Comparison of ENCODE assay signal across 1 cellular context in the genomic region with DNA sequence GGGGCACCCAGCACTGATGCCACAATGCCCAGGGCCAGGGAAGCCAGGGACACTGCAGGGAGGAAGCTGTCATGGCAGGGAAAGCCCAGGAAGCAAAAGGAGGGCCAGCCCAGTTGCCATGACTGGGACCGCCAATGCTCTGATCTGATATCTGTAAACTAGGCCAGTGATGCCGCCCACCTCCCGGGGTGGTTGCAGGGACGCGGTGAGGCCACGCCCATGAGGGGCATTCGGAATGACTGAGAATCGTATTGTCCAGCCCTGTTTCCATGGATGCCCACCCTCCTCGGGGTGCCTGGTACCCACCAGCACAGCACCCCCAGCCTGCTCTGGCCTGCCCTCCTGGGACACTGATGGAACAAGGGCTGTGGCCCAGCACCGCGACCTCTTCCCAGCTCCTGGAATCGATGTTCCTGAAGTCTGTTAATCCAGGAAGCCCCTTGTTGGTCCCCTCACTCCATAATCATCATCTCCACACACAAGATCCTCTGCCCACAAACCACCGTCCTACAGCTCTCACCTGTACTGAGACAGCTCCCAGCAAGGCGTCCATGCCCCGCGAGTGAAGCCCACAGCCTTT.
TF ChIP-seq lines count a peak whose summit lies in the region.

No MANE protein-coding gene starts in this region.

TF ChIP-seq in H1, 55 proteins besides CTCF, POLR2A, EP300 and RAD21:
- TF ChIP-seq, protein P1, sequence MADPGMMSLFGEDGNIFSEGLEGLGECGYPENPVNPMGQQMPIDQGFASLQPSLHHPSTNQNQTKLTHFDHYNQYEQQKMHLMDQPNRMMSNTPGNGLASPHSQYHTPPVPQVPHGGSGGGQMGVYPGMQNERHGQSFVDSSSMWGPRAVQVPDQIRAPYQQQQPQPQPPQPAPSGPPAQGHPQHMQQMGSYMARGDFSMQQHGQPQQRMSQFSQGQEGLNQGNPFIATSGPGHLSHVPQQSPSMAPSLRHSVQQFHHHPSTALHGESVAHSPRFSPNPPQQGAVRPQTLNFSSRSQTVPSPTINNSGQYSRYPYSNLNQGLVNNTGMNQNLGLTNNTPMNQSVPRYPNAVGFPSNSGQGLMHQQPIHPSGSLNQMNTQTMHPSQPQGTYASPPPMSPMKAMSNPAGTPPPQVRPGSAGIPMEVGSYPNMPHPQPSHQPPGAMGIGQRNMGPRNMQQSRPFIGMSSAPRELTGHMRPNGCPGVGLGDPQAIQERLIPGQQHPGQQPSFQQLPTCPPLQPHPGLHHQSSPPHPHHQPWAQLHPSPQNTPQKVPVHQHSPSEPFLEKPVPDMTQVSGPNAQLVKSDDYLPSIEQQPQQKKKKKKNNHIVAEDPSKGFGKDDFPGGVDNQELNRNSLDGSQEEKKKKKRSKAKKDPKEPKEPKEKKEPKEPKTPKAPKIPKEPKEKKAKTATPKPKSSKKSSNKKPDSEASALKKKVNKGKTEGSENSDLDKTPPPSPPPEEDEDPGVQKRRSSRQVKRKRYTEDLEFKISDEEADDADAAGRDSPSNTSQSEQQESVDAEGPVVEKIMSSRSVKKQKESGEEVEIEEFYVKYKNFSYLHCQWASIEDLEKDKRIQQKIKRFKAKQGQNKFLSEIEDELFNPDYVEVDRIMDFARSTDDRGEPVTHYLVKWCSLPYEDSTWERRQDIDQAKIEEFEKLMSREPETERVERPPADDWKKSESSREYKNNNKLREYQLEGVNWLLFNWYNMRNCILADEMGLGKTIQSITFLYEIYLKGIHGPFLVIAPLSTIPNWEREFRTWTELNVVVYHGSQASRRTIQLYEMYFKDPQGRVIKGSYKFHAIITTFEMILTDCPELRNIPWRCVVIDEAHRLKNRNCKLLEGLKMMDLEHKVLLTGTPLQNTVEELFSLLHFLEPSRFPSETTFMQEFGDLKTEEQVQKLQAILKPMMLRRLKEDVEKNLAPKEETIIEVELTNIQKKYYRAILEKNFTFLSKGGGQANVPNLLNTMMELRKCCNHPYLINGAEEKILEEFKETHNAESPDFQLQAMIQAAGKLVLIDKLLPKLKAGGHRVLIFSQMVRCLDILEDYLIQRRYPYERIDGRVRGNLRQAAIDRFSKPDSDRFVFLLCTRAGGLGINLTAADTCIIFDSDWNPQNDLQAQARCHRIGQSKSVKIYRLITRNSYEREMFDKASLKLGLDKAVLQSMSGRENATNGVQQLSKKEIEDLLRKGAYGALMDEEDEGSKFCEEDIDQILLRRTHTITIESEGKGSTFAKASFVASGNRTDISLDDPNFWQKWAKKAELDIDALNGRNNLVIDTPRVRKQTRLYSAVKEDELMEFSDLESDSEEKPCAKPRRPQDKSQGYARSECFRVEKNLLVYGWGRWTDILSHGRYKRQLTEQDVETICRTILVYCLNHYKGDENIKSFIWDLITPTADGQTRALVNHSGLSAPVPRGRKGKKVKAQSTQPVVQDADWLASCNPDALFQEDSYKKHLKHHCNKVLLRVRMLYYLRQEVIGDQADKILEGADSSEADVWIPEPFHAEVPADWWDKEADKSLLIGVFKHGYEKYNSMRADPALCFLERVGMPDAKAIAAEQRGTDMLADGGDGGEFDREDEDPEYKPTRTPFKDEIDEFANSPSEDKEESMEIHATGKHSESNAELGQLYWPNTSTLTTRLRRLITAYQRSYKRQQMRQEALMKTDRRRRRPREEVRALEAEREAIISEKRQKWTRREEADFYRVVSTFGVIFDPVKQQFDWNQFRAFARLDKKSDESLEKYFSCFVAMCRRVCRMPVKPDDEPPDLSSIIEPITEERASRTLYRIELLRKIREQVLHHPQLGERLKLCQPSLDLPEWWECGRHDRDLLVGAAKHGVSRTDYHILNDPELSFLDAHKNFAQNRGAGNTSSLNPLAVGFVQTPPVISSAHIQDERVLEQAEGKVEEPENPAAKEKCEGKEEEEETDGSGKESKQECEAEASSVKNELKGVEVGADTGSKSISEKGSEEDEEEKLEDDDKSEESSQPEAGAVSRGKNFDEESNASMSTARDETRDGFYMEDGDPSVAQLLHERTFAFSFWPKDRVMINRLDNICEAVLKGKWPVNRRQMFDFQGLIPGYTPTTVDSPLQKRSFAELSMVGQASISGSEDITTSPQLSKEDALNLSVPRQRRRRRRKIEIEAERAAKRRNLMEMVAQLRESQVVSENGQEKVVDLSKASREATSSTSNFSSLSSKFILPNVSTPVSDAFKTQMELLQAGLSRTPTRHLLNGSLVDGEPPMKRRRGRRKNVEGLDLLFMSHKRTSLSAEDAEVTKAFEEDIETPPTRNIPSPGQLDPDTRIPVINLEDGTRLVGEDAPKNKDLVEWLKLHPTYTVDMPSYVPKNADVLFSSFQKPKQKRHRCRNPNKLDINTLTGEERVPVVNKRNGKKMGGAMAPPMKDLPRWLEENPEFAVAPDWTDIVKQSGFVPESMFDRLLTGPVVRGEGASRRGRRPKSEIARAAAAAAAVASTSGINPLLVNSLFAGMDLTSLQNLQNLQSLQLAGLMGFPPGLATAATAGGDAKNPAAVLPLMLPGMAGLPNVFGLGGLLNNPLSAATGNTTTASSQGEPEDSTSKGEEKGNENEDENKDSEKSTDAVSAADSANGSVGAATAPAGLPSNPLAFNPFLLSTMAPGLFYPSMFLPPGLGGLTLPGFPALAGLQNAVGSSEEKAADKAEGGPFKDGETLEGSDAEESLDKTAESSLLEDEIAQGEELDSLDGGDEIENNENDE (IDR thresholded peaks at IDR 0.05; ENCODE audit: insufficient replicate concordance, low read length), result no peak
- TF ChIP-seq JUND (IDR thresholded peaks at IDR 0.05; ENCODE audit: low read length), result no peak
- TF ChIP-seq RNF2 (IDR thresholded peaks at IDR 0.05; ENCODE audit: borderline replicate concordance, low read depth, low read length, missing control alignments, poor library complexity, severe bottlenecking), result no peak
- no peak for TF ChIP-seq TBP (IDR thresholded peaks at IDR 0.05; ENCODE audit: low read depth, low read length)
